ENCODE assay signal across 8 cellular contexts in the genomic region with DNA sequence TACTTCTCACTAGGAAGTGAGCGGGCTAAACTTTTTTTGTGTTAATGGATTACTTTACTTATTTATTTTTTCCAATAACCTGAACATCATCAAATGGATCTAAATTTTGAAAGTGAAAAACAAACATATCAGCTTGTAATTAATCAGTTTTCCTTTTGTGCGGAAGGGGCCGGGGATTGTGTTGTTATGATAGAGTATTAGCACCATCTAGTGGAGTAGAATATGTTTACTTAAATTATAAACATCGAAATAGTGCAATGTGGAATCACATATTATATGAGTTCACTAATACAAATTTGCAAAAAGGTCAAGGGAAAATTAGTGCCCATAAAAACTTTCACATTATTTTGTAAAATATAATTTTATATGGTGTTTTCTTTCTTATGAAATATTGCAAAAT. TPM values are rescaled to one million over a fixed set of nuclear protein-coding genes. Genes with fewer than 3 reads are reported as not detected.
A peak's percentile ranks its signal among the peaks of the same experiment; 100 is the strongest.
DNase-seq lines count a peak whose midpoint lies in the region; ATAC-seq and TF ChIP-seq lines count a peak whose summit lies in the region.

No MANE protein-coding gene starts in this region.

- H3K27me3 Mint-ChIP-seq in activated naive CD4-positive, alpha-beta T cell treated with anti-CD3 and anti-CD28 coated beads for 36 hours (ENCODE audit: low read depth), result no peaks in the 10 kb centered on the region

- ATAC-seq in GM18873 (IDR thresholded peaks at IDR 0.05; ENCODE audit: low FRiP score, unreplicated experiment), result peak; percentile 75
- peak; percentile 76 for ATAC-seq in HG03095 (IDR thresholded peaks at IDR 0.05; ENCODE audit: unreplicated experiment)

- CTCF ChIA-PET in BJ (lab: Yijun Ruan, JAX), result interaction anchor here (0.6 to 3.5 kb wide), 14 partner anchors 9 to 706 kb away, joined by 3 to 49 read pairs (median 4); partner anchors contain the start of gene CFH
- CTCF ChIA-PET in activated naive CD4-positive, alpha-beta T cell treated with anti-CD3 and anti-CD28 coated beads for 36 hours (lab: Charles Lee), result interaction anchor here (1.1 to 2.0 kb wide), 3 partner anchors 10 to 514 kb away, joined by 3 to 18 read pairs (median 4); no protein-coding TSS in a partner anchor

- H3K27me3 ChIP-seq in BJ (ENCODE audit: control insufficient read depth, insufficient read depth, low read length), result no peaks in the 10 kb centered on the region
- H3K27me3 ChIP-seq in kidney epithelial cell (ENCODE audit: control insufficient read depth, insufficient read depth, low read length), result no peaks in the 10 kb centered on the region
- H3K27me3 ChIP-seq in tibial artery, result no peaks in the 10 kb centered on the region

- H3K9me3 Mint-ChIP-seq in activated naive CD4-positive, alpha-beta T cell treated with anti-CD3 and anti-CD28 coated beads for 36 hours, result no peaks in the 10 kb centered on the region

- in situ Hi-C loops in T47D (cut with HindIII; ENCODE audit: low pct_unique_long_range_greater_than_20kb, low sequenced_read_pairs), result no loop called here

- no peak overlapping the region for H3K27ac ChIP-seq in tibial artery

- TF ChIP-seq CTCF in BJ (IDR thresholded peaks at IDR 0.05; ENCODE audit: insufficient read depth, low read depth, low read length) (peak; percentile 27; the same call in 1 of the 2 replicates), kidney epithelial cell (IDR thresholded peaks at IDR 0.05; ENCODE audit: insufficient read depth, low read length, poor library complexity, severe bottlenecking) (peak; percentile 25), tibial artery (IDR thresholded peaks at IDR 0.05) (peak; percentile 34 to 71)

- H3K36me3 Mint-ChIP-seq in activated naive CD4-positive, alpha-beta T cell treated with anti-CD3 and anti-CD28 coated beads for 36 hours (ENCODE audit: low read depth), result no peaks in the 10 kb centered on the region

- no peak for DNase-seq in BJ (ENCODE audit: low read depth)
- peak; percentile 58 for DNase-seq in NCI-H2227 (lab: John Stamatoyannopoulos, UW; ENCODE audit: unreplicated experiment)
- peak; percentile 24 to 54 for DNase-seq in T47D (ENCODE audit: low read depth in 1 of 2, low spot score in 1 of 2)
- DNase-seq in kidney epithelial cell (ENCODE audit: low read depth), result no peak
- DNase-seq in tibial artery, result no peak
- no peak for DNase-seq in activated naive CD4-positive, alpha-beta T cell treated with anti-CD3 and anti-CD28 coated beads for 36 hours

- no peaks in the 10 kb centered on the region for H3K4me1 Mint-ChIP-seq in activated naive CD4-positive, alpha-beta T cell treated with anti-CD3 and anti-CD28 coated beads for 36 hours (ENCODE audit: low read depth)

- no peaks in the 10 kb centered on the region for H3K9me3 ChIP-seq in tibial artery

- peaks cover 0 to 6% (median 1%) of the 10 kb centered on the region in 4 donors for H3K4me1 ChIP-seq in tibial artery

- H3K36me3 ChIP-seq in BJ (ENCODE audit: control insufficient read depth, insufficient read depth, low read length) (no peaks in the 10 kb centered on the region), kidney epithelial cell (ENCODE audit: control insufficient read depth, insufficient read depth, low read length) (no peaks in the 10 kb centered on the region), tibial artery (no peaks in the 10 kb centered on the region)

- no peak overlapping the region for H3K4me3 Mint-ChIP-seq in activated naive CD4-positive, alpha-beta T cell treated with anti-CD3 and anti-CD28 coated beads for 36 hours

- H3K4me3 ChIP-seq in BJ (ENCODE audit: low read depth, low read length) (no peak overlapping the region), kidney epithelial cell (ENCODE audit: low read depth, low read length) (no peak overlapping the region), tibial artery (peak overlapping the region; percentile 20 to 32)

- intact Hi-C loops in tibial artery (cut with DNase I; ENCODE audit: low total_unique reads), result no loop called here
- intact Hi-C loops in activated naive CD4-positive, alpha-beta T cell treated with anti-CD3 and anti-CD28 coated beads for 36 hours (cut with micrococcal nuclease), result loop anchor here (1.0 to 2.0 kb wide), 3 partner anchors 306 to 513 kb away; no protein-coding TSS in a partner anchor

- POLR2A ChIA-PET in BJ (lab: Charles Lee), result no interaction called here

- H3K27ac Mint-ChIP-seq in activated naive CD4-positive, alpha-beta T cell treated with anti-CD3 and anti-CD28 coated beads for 36 hours, result no peak overlapping the region

RNA-seq across cellular contexts. Expression of gene CFH, which starts 9.1 kb away (rescaled TPM):
- polyA plus RNA-seq in BJ (2011; rRNA removed), result 13.6 and 30.0 TPM in 2 replicates
- polyA minus RNA-seq in BJ (2011; rRNA and poly(A)+ RNA removed), result 2.8 and 4.3 TPM in 2 replicates
- 0.58 and 0.89 TPM in 2 replicates for total RNA-seq in kidney epithelial cell
- total RNA-seq in activated naive CD4-positive, alpha-beta T cell treated with anti-CD3 and anti-CD28 coated beads for 36 hours, result not detected

RNA-seq across cellular contexts. Expression of gene KCNT2, which starts 52.7 kb away (rescaled TPM):
- 0.66 and 1.4 TPM in 2 replicates for polyA plus RNA-seq in BJ (2011; rRNA removed)
- 3.1 and 3.7 TPM in 2 replicates for polyA minus RNA-seq in BJ (2011; rRNA and poly(A)+ RNA removed)
- total RNA-seq in kidney epithelial cell, result 1.2 and 1.8 TPM in 2 replicates
- not detected for total RNA-seq in activated naive CD4-positive, alpha-beta T cell treated with anti-CD3 and anti-CD28 coated beads for 36 hours

Comparison
In these comparisons a context has a peak if more than half of its experiments do, and no peak if none do; other contexts are left out.
1. DNase-seq: peak in NCI-H2227 (single experiment) and T47D (2 of 2); none in BJ (single experiment), kidney epithelial cell (single experiment), tibial artery (0 of 2) and activated naive CD4-positive, alpha-beta T cell treated with anti-CD3 and anti-CD28 coated beads for 36 hours (single experiment).
2. H3K4me3 ChIP-seq: peak in tibial artery (2 of 2); none in BJ (single experiment) and kidney epithelial cell (single experiment).
3. Peak in every context shown above with its lines, with median percentiles within 50 percentile points of each other: CTCF ChIP-seq.